In the genomic region with DNA sequence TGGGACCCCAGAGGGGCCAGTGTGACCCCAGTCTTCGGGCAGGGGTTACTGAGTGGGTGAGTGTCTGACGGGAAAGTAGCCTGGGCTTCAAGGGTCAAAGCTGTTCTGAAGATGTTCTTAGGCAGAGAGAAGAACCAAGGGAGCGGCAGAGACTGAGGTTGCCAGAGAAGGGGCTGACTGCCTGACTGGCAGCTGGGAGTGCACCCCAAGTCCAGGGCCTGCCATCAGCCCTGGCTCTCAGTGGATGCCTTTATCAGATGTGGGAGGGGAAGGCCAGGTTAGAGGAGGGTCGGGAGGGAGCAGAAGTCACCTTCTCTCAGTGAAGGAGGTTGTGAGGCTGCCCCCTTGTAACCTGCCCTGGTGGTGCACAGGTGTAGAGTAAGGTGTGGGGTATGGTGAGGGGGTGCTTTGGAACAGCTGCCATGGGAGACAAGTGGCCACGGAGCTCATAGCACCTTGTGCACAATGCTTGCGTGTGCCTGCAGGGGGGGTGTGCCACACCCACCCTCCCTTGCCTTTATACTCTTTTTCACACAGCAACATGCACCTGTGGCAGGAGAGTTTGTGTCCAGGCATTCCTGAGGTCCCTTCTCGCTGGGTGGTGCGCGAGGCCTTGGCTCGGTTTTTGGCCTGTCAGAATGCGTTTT, we compare ENCODE assay signal across 23 cellular contexts. TPM values are rescaled to one million over a fixed set of nuclear protein-coding genes. Genes with fewer than 3 reads are reported as not detected.
DNase-seq lines count a peak whose midpoint lies in the region; ATAC-seq, FAIRE-seq and TF ChIP-seq lines count a peak whose summit lies in the region.
"Had no signal": no experiment of that assay in that cellular context is flagged by ENCODE, and none has a peak within 500 bp of the region (broad histone marks: within the 10 kb centered on the region; RNA-seq: fewer than 3 reads in every experiment).

No MANE protein-coding gene starts in this region.

- POLR2A ChIA-PET in HCT116 (lab: Charles Lee), result no interaction called here
- POLR2A ChIA-PET in K562 (lab: Yijun Ruan, JAX), result interaction anchor here (0.6 to 1.0 kb wide), 2 partner anchors 74 to 522 kb away, joined by 3 read pairs; no protein-coding TSS in a partner anchor

- no peak overlapping the region for H3K4me3 ChIP-seq in HCT116 (replicated peaks in 1 of 2; ENCODE audit: low read depth in 1 of 2, low read length in 2 of 2)
- no peak overlapping the region for H3K4me3 ChIP-seq in K562
- H3K4me3 ChIP-seq in neural progenitor cell, result no peak overlapping the region
- H3K4me3 ChIP-seq in transverse colon, result no peak overlapping the region
- no peak overlapping the region for H3K4me3 ChIP-seq in stomach
- H3K4me3 ChIP-seq: BLaER1, SJCRH30 had no signal

- H3K9me3 ChIP-seq in HCT116 (ENCODE audit: control insufficient read depth in 1 of 2, insufficient read depth in 1 of 2, low read depth in 1 of 2, low read length in 2 of 2), result no peaks in the 10 kb centered on the region
- H3K9me3 ChIP-seq in K562 (replicated peaks; ENCODE audit: control insufficient read depth, insufficient read depth, low read depth, low read length), result no peaks in the 10 kb centered on the region
- no peaks in the 10 kb centered on the region for H3K9me3 ChIP-seq in neural progenitor cell (ENCODE audit: low read depth)
- no peaks in the 10 kb centered on the region for H3K9me3 ChIP-seq in transverse colon
- no peaks in the 10 kb centered on the region for H3K9me3 ChIP-seq in stomach
- H3K9me3 ChIP-seq: BLaER1, SJCRH30 had no signal

- no peak overlapping the region for H3K4me3 Mint-ChIP-seq in neural progenitor cell
- H3K4me3 Mint-ChIP-seq: CD4-positive, alpha-beta T cell had no signal

- H3K36me3 ChIP-seq in HCT116 (ENCODE audit: control insufficient read depth in 1 of 2, insufficient read depth in 2 of 2, low read length in 2 of 2), result no peaks in the 10 kb centered on the region
- H3K36me3 ChIP-seq in K562 (ENCODE audit: control insufficient read depth, insufficient read depth, low read length), result no peaks in the 10 kb centered on the region
- H3K36me3 ChIP-seq in neural progenitor cell, result no peaks in the 10 kb centered on the region
- no peaks in the 10 kb centered on the region for H3K36me3 ChIP-seq in transverse colon
- H3K36me3 ChIP-seq in stomach, result no peaks in the 10 kb centered on the region
- H3K36me3 ChIP-seq: BLaER1, SJCRH30 had no signal

- TF ChIP-seq CTCF in GM12873 (IDR thresholded peaks at IDR 0.05; ENCODE audit: insufficient read depth, low read depth, low read length, missing control alignments) (peak; percentile 30), HCT116 (IDR thresholded peaks at IDR 0.05 in 2 of 3, conservative IDR thresholded peaks at IDR 0.05 in 1 of 3; ENCODE audit: borderline replicate concordance in 1 of 3, insufficient read depth in 1 of 3, low read depth in 2 of 3, low read length in 2 of 3) (no peak; a peak in 1 of 6 replicates), K562 (IDR thresholded peaks at IDR 0.05 in 2 of 3, conservative IDR thresholded peaks at IDR 0.05 in 1 of 3; ENCODE audit: insufficient read depth in 2 of 3, low read depth in 1 of 3, low read length in 3 of 3) (peak in 1 of 3 experiments; percentile 17; a peak in 1 of 6 replicates), neural progenitor cell (IDR thresholded peaks at IDR 0.05) (no peak), transverse colon (IDR thresholded peaks at IDR 0.05) (no peak), stomach (IDR thresholded peaks at IDR 0.05) (no peak)

- intact Hi-C loops in HCT116 (cut with micrococcal nuclease), result no loop called here
- intact Hi-C loops in K562 (cut with micrococcal nuclease), result no loop called here
- intact Hi-C loops in transverse colon (cut with DNase I; ENCODE audit: low total_unique reads), result no loop called here
- intact Hi-C loops in stomach (cut with DNase I; ENCODE audit: low total_unique reads), result no loop called here

- H3K9me3 Mint-ChIP-seq in neural progenitor cell, result no peaks in the 10 kb centered on the region
- H3K9me3 Mint-ChIP-seq: CD4-positive, alpha-beta T cell had no signal

- peaks cover 10% of the 10 kb centered on the region for H3K4me1 Mint-ChIP-seq in neural progenitor cell

- no peaks in the 10 kb centered on the region for H3K4me1 ChIP-seq in HCT116 (ENCODE audit: control insufficient read depth in 1 of 2, insufficient read depth in 2 of 2, low read length in 2 of 2)
- no peaks in the 10 kb centered on the region for H3K4me1 ChIP-seq in K562 (replicated peaks in 1 of 2; ENCODE audit: control insufficient read depth in 2 of 2, insufficient read depth in 2 of 2, low read length in 2 of 2)
- H3K4me1 ChIP-seq in neural progenitor cell, result peaks cover 13% of the 10 kb centered on the region
- H3K4me1 ChIP-seq in transverse colon, result no peaks in the 10 kb centered on the region
- H3K4me1 ChIP-seq in stomach, result no peaks in the 10 kb centered on the region
- H3K4me1 ChIP-seq: BLaER1, SJCRH30 had no signal

- no peaks in the 10 kb centered on the region for H3K9me1 ChIP-seq in K562 (ENCODE audit: control insufficient read depth, insufficient read depth, low read length)

- in situ Hi-C loops in K562 (cut with MboI), result loop anchor here (25.0 kb wide), 1 partner anchor 979 kb away; the partner anchor contains the start of gene ST6GALNAC4
- in situ Hi-C loops in transverse colon (cut with MboI; ENCODE audit: low pct_ligation_motif_present in 1 of 4, low pct_unique_long_range_greater_than_20kb in 1 of 4, low sequenced_read_pairs in 3 of 4), result no loop called here

- no peaks in the 10 kb centered on the region for H3K36me3 Mint-ChIP-seq in neural progenitor cell

- H3K79me2 ChIP-seq in HCT116 (ENCODE audit: insufficient read depth, low read length) (no peaks in the 10 kb centered on the region), K562 (ENCODE audit: control insufficient read depth, insufficient read depth, low read length) (no peaks in the 10 kb centered on the region), neural progenitor cell (ENCODE audit: low read depth) (no peaks in the 10 kb centered on the region)

- BruUV-seq in HCT116 (replicated peaks; lab: Mats Ljungman, UMichigan) (no TSS peak), K562 (replicated peaks; lab: Mats Ljungman, UMichigan) (no TSS peak)

- H3K27ac ChIP-seq in HCT116 (ENCODE audit: low read depth, low read length) (no peak overlapping the region), K562 (ENCODE audit: extremely low read depth, low read depth, low read length) (no peak overlapping the region), neural progenitor cell (no peak overlapping the region), transverse colon (no peak overlapping the region), stomach (no peak overlapping the region)
- H3K27ac ChIP-seq: BLaER1, SJCRH30 had no signal

- H3K9ac ChIP-seq in HCT116 (ENCODE audit: low read length) (no peak overlapping the region), K562 (ENCODE audit: insufficient read depth in 1 of 2, low read depth in 2 of 2, low read length in 2 of 2) (no peak overlapping the region; a peak in 1 of 4 replicates), neural progenitor cell (no peak overlapping the region)
- H3K9ac ChIP-seq: BLaER1 had no signal

- RAD21 ChIA-PET in HCT116 (lab: Charles Lee; ENCODE audit: low non-redundant PET in 1 of 2, low total read pairs in 2 of 2, uncharacterized antibody in 2 of 2, unreplicated experiment in 2 of 2), result no interaction called here

- TF ChIP-seq RAD21 in HCT116 (IDR thresholded peaks at IDR 0.05; ENCODE audit: low read depth), result no peak
- TF ChIP-seq RAD21 in K562 (CRISPR knock-in tag; conservative IDR thresholded peaks at IDR 0.05 in 1 of 2, IDR thresholded peaks at IDR 0.05 in 1 of 2), result no peak

- H2AFZ ChIP-seq in HCT116 (ENCODE audit: low read depth, low read length, poor library complexity, severe bottlenecking) (no peak overlapping the region), K562 (ENCODE audit: low read depth, low read length) (no peak overlapping the region), neural progenitor cell (replicated peaks) (no peak overlapping the region)

- no peaks in the 10 kb centered on the region for H3K9me2 ChIP-seq in HCT116 (ENCODE audit: insufficient read depth)

- H3K27me3 ChIP-seq in HCT116 (ENCODE audit: insufficient read depth, low read length) (no peaks in the 10 kb centered on the region), K562 (ENCODE audit: control insufficient read depth in 2 of 2, insufficient read depth in 2 of 2, low read length in 2 of 2) (peaks cover 11 to 28% of the 10 kb centered on the region in 2 experiments; a peak in 4 of 5 replicates), neural progenitor cell (no peaks in the 10 kb centered on the region), transverse colon (no peaks in the 10 kb centered on the region), stomach (no peaks in the 10 kb centered on the region)
- H3K27me3 ChIP-seq: BLaER1 had no signal

- TF ChIP-seq POLR2A in HCT116 (IDR thresholded peaks at IDR 0.05; ENCODE audit: borderline replicate concordance, extremely low read depth, insufficient read depth, insufficient read length) (no peak), K562 (conservative IDR thresholded peaks at IDR 0.05) (no peak), transverse colon (IDR thresholded peaks at IDR 0.05) (no peak), stomach (IDR thresholded peaks at IDR 0.05) (no peak)

- H3F3A ChIP-seq in neural progenitor cell (ENCODE audit: low read depth), result peaks cover under 1% of the 10 kb centered on the region

- no peak for DNase-seq in HCT116 (ENCODE audit: low read depth, low spot score)
- DNase-seq in K562 (ENCODE audit: extremely low read depth in 1 of 4, low spot score in 3 of 4), result peak in 2 of 4 experiments; percentile 27 to 29
- DNase-seq in neural progenitor cell (ENCODE audit: low spot score), result no peak
- no peak for DNase-seq in transverse colon
- no peak for DNase-seq in stomach
- DNase-seq in activated CD4-positive, alpha-beta T cell treated with anti-CD3 and anti-CD28 coated beads, Interleukin-2, amount 50 U/mL, for 1 hour, result no peak
- DNase-seq: ACHN; CD4-positive, alpha-beta T cell; COR-L47; DMS79; GOT3; Kasumi-1; NCI-H1694; NCI-H2081; NCI-H446; NCI-H526; OCI-M1; SJCRH30 had no signal

- WGBS in K562 (ENCODE audit: insufficient coverage, low coverage, missing lambda C conversion rate), result 6% methylated on average over 10 of the region's 11 CpGs
- WGBS in transverse colon (ENCODE audit: low coverage in 1 of 2), 2 donors, result 94% methylated on average over 11 of the region's 11 CpGs; no CpG with 5 or more reads in 1 of the 2 donors
- 83 to 89% (median 85%) methylated on average over 11 of the region's 11 CpGs for WGBS in stomach, 5 donors

- TF ChIP-seq EP300 in K562 (IDR thresholded peaks at IDR 0.05; ENCODE audit: low read length) (no peak), transverse colon (IDR thresholded peaks at IDR 0.05; ENCODE audit: low read depth) (no peak), stomach (IDR thresholded peaks at IDR 0.05) (no peak)

- no peak for FAIRE-seq in K562 (lab: Jason Lieb, UNC)
- FAIRE-seq: GM12891, RCC 7860 had no signal

- ATAC-seq in HCT116, result peak; percentile 79
- ATAC-seq in K562, result peak; percentile 63
- no peak for ATAC-seq in HG03439 (IDR thresholded peaks at IDR 0.05; ENCODE audit: unreplicated experiment)

- no peak overlapping the region for H3K27ac Mint-ChIP-seq in neural progenitor cell
- H3K27ac Mint-ChIP-seq: CD4-positive, alpha-beta T cell had no signal

- CTCF ChIA-PET in HCT116 (lab: Charles Lee), result interaction anchor here (1.0 kb wide), 1 partner anchor 8 kb away, joined by 3 read pairs; no protein-coding TSS in a partner anchor
- CTCF ChIA-PET in K562 (lab: Yijun Ruan, JAX; ENCODE audit: low intra/inter-chr PET ratio), result no interaction called here

- H4K20me1 ChIP-seq in HCT116 (ENCODE audit: insufficient read depth) (no peaks in the 10 kb centered on the region), K562 (replicated peaks; ENCODE audit: control insufficient read depth, insufficient read depth, low read length) (no peaks in the 10 kb centered on the region), neural progenitor cell (ENCODE audit: low read depth) (peaks cover 7% of the 10 kb centered on the region)

- H3K27me3 Mint-ChIP-seq in neural progenitor cell (ENCODE audit: insufficient read depth, low read depth), result peaks cover 4% of the 10 kb centered on the region

- no peak overlapping the region for H3K4me2 ChIP-seq in HCT116 (ENCODE audit: low read length)
- H3K4me2 ChIP-seq in K562 (ENCODE audit: insufficient read depth, low read length), result no peak overlapping the region
- peak overlapping the region; percentile 58 for H3K4me2 ChIP-seq in neural progenitor cell
- H3K4me2 ChIP-seq: BLaER1 had no signal

RNA-seq across cellular contexts. Expression of gene RALGPS1, which starts 18.9 kb away (rescaled TPM):
- total RNA-seq in HCT116 (2021; ENCODE audit: unreplicated experiment) (7.6 TPM), K562 (2014; rRNA removed) (1.5 and 1.6 TPM in 2 replicates), K562 (2014; rRNA removed; fragmentation: Illumina TruSeq; extraction: Trizol) (1.2 and 1.9 TPM in 2 replicates), K562 (2015; rRNA removed; fragmentation: Illumina TruSeq; extraction: Trizol) (1.3 and 1.5 TPM in 2 replicates), K562 (2021) (1.9 and 2.6 TPM in 2 replicates), neural progenitor cell (ENCODE audit: low replicate concordance) (21.3 and 30.7 TPM in 2 replicates), transverse colon (100 to 1,000 TPM in 2 of 4 donors, 10 to 100 TPM in 2; 46.0 to 119 (median 87.6) TPM), stomach (100 to 1,000 TPM in 1 of 5 donors, 10 to 100 TPM in 4; 38.9 to 150 (median 68.8) TPM)
- polyA plus RNA-seq in HCT116 (2012), result 4.2 and 7.3 TPM in 2 replicates
- total RNA-seq in K562 (2011; cell fraction: chromatin; rRNA removed; ENCODE audit: low replicate concordance), result 14.4 and 14.5 TPM in 2 replicates
- 6.3 and 10.0 TPM in 2 replicates for total RNA-seq in K562 (2011; cell fraction: nucleolus; rRNA removed)
- total RNA-seq in K562 (2011; cell fraction: nucleoplasm; rRNA removed), result 11.3 and 14.1 TPM in 2 replicates
- polyA plus RNA-seq in K562 (2011; rRNA removed) (1.2 and 1.5 TPM in 2 replicates), K562 (2014; fragmentation: Illumina TruSeq; extraction: Trizol) (1.9 and 2.2 TPM in 2 replicates), K562 (2014; fragmentation: Nextera tagmentation; extraction: Ambion mirVana) (under 1 TPM; 0.04 to 0.20 TPM), K562 (2014; rRNA removed) (1.5 and 6.3 TPM in 2 replicates), stomach (10 to 100 TPM in 1 of 3 donors, 1 to 10 TPM in 2; 4.7 to 20.2 (median 9.1) TPM)
- 0.83 and 1.1 TPM in 2 replicates for polyA plus RNA-seq in K562 (2011; cell fraction: cytosol; rRNA removed)
- 4.3 and 6.0 TPM in 2 replicates for polyA plus RNA-seq in K562 (2011; cell fraction: nucleus; rRNA removed)
- polyA plus RNA-seq in K562 (2012), result 1.4 and 2.7 TPM in 2 replicates
- 1.2 and 2.2 TPM in 2 replicates for polyA minus RNA-seq in K562 (2011; rRNA and poly(A)+ RNA removed)
- polyA minus RNA-seq in K562 (2011; cell fraction: cytosol; rRNA and poly(A)+ RNA removed), result 1.6 TPM in 1 of 2 replicates, not detected in the other
- 1.9 and 4.4 TPM in 2 replicates for polyA minus RNA-seq in K562 (2011; cell fraction: nucleus; rRNA and poly(A)+ RNA removed)
